ENCODE assay signal across 9 cellular contexts in the genomic region with DNA sequence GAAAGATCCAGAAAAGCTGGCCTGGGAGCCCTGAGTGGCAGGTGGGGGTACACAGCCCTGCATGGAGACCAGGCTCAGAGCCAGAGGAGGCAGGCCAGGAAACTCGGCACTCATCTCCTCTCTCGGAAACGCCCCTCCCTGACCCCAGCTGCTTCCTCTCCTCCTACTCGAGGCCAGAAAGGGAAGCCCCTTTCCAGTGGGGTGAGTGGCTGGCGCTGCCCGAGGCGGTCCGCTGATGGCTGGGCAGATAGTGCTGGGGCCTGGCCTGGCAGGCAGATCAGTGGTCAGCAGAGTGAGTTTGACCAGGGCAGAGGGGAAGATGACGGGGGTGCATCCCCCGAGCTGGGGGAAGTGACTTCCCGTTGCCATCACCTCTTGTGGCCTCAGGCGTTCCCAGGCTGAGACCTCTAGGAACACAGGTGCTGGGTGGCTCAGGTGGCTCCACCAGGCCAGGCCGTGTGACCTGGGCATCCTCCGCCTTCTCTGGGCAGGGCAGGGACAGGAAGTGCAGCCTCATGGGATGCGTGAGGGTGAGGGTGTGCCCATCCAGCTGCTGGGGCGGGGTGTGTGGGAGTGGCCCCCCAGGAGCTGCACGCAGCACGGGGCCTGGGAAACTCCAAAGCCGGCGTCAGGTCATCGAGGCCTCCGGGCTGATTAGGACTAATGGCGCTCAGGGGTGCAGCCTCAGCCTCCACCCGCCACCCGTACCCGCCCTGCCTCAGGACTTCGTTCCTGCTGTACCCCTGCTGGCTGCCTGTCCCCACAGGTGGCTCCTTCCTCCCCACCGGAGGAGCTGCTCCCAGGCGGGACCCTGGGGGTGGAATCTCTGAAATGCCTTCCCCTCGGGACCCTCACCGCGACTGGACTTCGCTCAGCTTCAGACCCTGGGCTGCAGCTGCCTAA. TPM values are rescaled to one million over a fixed set of nuclear protein-coding genes. Genes with fewer than 3 reads are reported as not detected.
DNase-seq lines count a peak whose midpoint lies in the region; ATAC-seq, FAIRE-seq and TF ChIP-seq lines count a peak whose summit lies in the region.
"Had no signal": no experiment of that assay in that cellular context is flagged by ENCODE, and none has a peak within 500 bp of the region (broad histone marks: within the 10 kb centered on the region; RNA-seq: fewer than 3 reads in every experiment).

No MANE protein-coding gene starts in this region.

- H4K20me1 ChIP-seq in K562 (replicated peaks; ENCODE audit: control insufficient read depth, insufficient read depth, low read length) = no peaks in the 10 kb centered on the region
- no peaks in the 10 kb centered on the region for H4K20me1 ChIP-seq in MM.1S (ENCODE audit: insufficient read depth, low read length)

- no TSS peak for BruUV-seq in K562 (replicated peaks; lab: Mats Ljungman, UMichigan)

- no peak overlapping the region for H3K4me3 Mint-ChIP-seq in HFFc6

- no peak for TF ChIP-seq RAD21 in K562 (CRISPR knock-in tag; conservative IDR thresholded peaks at IDR 0.05 in 1 of 2, IDR thresholded peaks at IDR 0.05 in 1 of 2)

- WGBS in K562 (ENCODE audit: insufficient coverage, low coverage, missing lambda C conversion rate) = 69% methylated on average over 24 of the region's 33 CpGs

- H2AFZ ChIP-seq in K562 (ENCODE audit: low read depth, low read length) (no peak overlapping the region), MM.1S (ENCODE audit: low read length) (no peak overlapping the region)

- H3K9me1 ChIP-seq in K562 (ENCODE audit: control insufficient read depth, insufficient read depth, low read length) = peaks cover 2% of the 10 kb centered on the region

- TF ChIP-seq CTCF in GM12865 (IDR thresholded peaks at IDR 0.05; ENCODE audit: insufficient read depth, low read depth, low read length, missing control alignments) = no peak
- no peak for TF ChIP-seq CTCF in HFFc6 (IDR thresholded peaks at IDR 0.05)
- TF ChIP-seq CTCF in Peyer's patch (IDR thresholded peaks at IDR 0.05) = no peak
- TF ChIP-seq CTCF in K562 (IDR thresholded peaks at IDR 0.05 in 2 of 3, conservative IDR thresholded peaks at IDR 0.05 in 1 of 3; ENCODE audit: insufficient read depth in 2 of 3, low read depth in 1 of 3, low read length in 3 of 3) = no peak
- TF ChIP-seq CTCF in MM.1S (IDR thresholded peaks at IDR 0.05; ENCODE audit: low read length) = no peak

- TF ChIP-seq EP300 in K562 (IDR thresholded peaks at IDR 0.05; ENCODE audit: low read length) = no peak

- no peak for ATAC-seq in K562

- no peaks in the 10 kb centered on the region for H3F3A ChIP-seq in MM.1S (ENCODE audit: insufficient read depth, low read length)

- POLR2A ChIA-PET in K562 (lab: Yijun Ruan, JAX) = interaction anchor here (0.8 to 1.6 kb wide), 2 partner anchors 16 to 202 kb away, joined by 4 read pairs; no protein-coding TSS in a partner anchor

- H3K9me2 ChIP-seq in MM.1S (replicated peaks; ENCODE audit: insufficient read depth, low read length) = no peaks in the 10 kb centered on the region

- H3K27me3 ChIP-seq in Peyer's patch = no peaks in the 10 kb centered on the region
- H3K27me3 ChIP-seq in K562 (ENCODE audit: control insufficient read depth in 2 of 2, insufficient read depth in 2 of 2, low read length in 2 of 2) = no peaks in the 10 kb centered on the region
- no peaks in the 10 kb centered on the region for H3K27me3 ChIP-seq in MM.1S (replicated peaks; ENCODE audit: insufficient read depth, low read length)

- peak overlapping the region; percentile 82 for H3K4me3 ChIP-seq in GM12865 (ENCODE audit: low read depth, low read length)
- peak overlapping the region in 3 of 4 donors; percentile 1 to 23 (median 1) for H3K4me3 ChIP-seq in Peyer's patch
- no peak overlapping the region for H3K4me3 ChIP-seq in K562
- H3K4me3 ChIP-seq in MM.1S (ENCODE audit: low read length) = no peak overlapping the region

- H3K36me3 ChIP-seq in Peyer's patch (no peaks in the 10 kb centered on the region), K562 (ENCODE audit: control insufficient read depth, insufficient read depth, low read length) (no peaks in the 10 kb centered on the region), MM.1S (replicated peaks; ENCODE audit: insufficient read depth, low read length) (no peaks in the 10 kb centered on the region)

- TF ChIP-seq POLR2A in Peyer's patch (IDR thresholded peaks at IDR 0.05) = peak in 1 of 2 donors; percentile 44
- no peak for TF ChIP-seq POLR2A in K562 (conservative IDR thresholded peaks at IDR 0.05)

- H3K27ac ChIP-seq in Peyer's patch (peak overlapping the region; percentile 41 to 83 (median 73)), K562 (ENCODE audit: extremely low read depth, low read depth, low read length) (no peak overlapping the region), MM.1S (ENCODE audit: low read length) (no peak overlapping the region)
- H3K27ac ChIP-seq: KMS-11 had no signal

- intact Hi-C loops in K562 (cut with micrococcal nuclease) = no loop called here

- H3K27ac Mint-ChIP-seq in HFFc6 = peak overlapping the region; percentile 9; the same call in 1 of the 2 replicates

- no peaks in the 10 kb centered on the region for H3K36me3 Mint-ChIP-seq in HFFc6 (ENCODE audit: low read depth)

- DNase-seq in GM12865 (ENCODE audit: low read depth) (peak; percentile 75), HFFc6 (no peak), Peyer's patch (peak; percentile 71 to 88 (median 87)), K562 (ENCODE audit: extremely low read depth in 1 of 4, low spot score in 3 of 4) (peak in 2 of 4 experiments; percentile 47 to 49), medulla oblongata (ENCODE audit: extremely low spot score) (peak; percentile 78), ureter (ENCODE audit: low spot score) (peak; percentile 78), MM.1S (no peak), RKO (ENCODE audit: low spot score) (no peak)

- in situ Hi-C loops in K562 (cut with MboI) = no loop called here

- no peaks in the 10 kb centered on the region; the same call in 2 of the 3 replicates for H3K79me2 ChIP-seq in K562 (ENCODE audit: control insufficient read depth, insufficient read depth, low read length)
- no peaks in the 10 kb centered on the region for H3K79me2 ChIP-seq in MM.1S (ENCODE audit: low read length)

- H3K4me1 Mint-ChIP-seq in HFFc6 (ENCODE audit: low read depth) = peaks cover 64% of the 10 kb centered on the region

- H3K27me3 Mint-ChIP-seq in HFFc6 (ENCODE audit: insufficient read depth) = no peaks in the 10 kb centered on the region; the same call in 1 of the 2 replicates

- H3K9ac ChIP-seq in K562 (ENCODE audit: insufficient read depth in 1 of 2, low read depth in 2 of 2, low read length in 2 of 2) (peak overlapping the region in 1 of 2 experiments; percentile 81; a peak in 2 of 4 replicates), MM.1S (ENCODE audit: low read length) (no peak overlapping the region)
- H3K9ac ChIP-seq: KMS-11 had no signal

- H3K9me3 Mint-ChIP-seq in HFFc6 = no peaks in the 10 kb centered on the region

- peaks cover 17 to 96% (median 53%) of the 10 kb centered on the region in 4 donors for H3K4me1 ChIP-seq in Peyer's patch
- H3K4me1 ChIP-seq in K562 (replicated peaks in 1 of 2; ENCODE audit: control insufficient read depth in 2 of 2, insufficient read depth in 2 of 2, low read length in 2 of 2) = peaks cover 32 to 86% of the 10 kb centered on the region in 2 experiments
- H3K4me1 ChIP-seq in MM.1S (ENCODE audit: low read length) = 0 out of 2 replicates have a peak, but pooled peaks cover 8% of the 10 kb centered on the region

- H3K4me2 ChIP-seq in K562 (ENCODE audit: insufficient read depth, low read length) (no peak overlapping the region), MM.1S (ENCODE audit: low read depth, low read length) (no peak overlapping the region)
- H3K4me2 ChIP-seq: KMS-11 had no signal

- no peak for FAIRE-seq in K562 (lab: Jason Lieb, UNC)

- CTCF ChIA-PET in K562 (lab: Yijun Ruan, JAX; ENCODE audit: low intra/inter-chr PET ratio) = no interaction called here

- no peaks in the 10 kb centered on the region for H3K9me3 ChIP-seq in Peyer's patch
- no peaks in the 10 kb centered on the region for H3K9me3 ChIP-seq in K562 (replicated peaks; ENCODE audit: control insufficient read depth, insufficient read depth, low read depth, low read length)
- H3K9me3 ChIP-seq in MM.1S (replicated peaks; ENCODE audit: insufficient read depth, low read length) = no peaks in the 10 kb centered on the region

RNA-seq across cellular contexts. Expression of a gene that starts 5.8 kb away (rescaled TPM):
- total RNA-seq in HFFc6 (2021; fragmentation: NEBNext Ultra II Directional; extraction: Animal tissue kit (Norgen Biotek cat#: 25700)) = 10 to 100 TPM; 17.6 to 25.4 (median 20.5) TPM
- total RNA-seq in Peyer's patch = 100 to 1,000 TPM in 2 of 4 donors, 10 to 100 TPM in 2; 54.8 to 208 (median 102) TPM
- total RNA-seq in K562 (2011; cell fraction: chromatin; rRNA removed; ENCODE audit: low replicate concordance) = 49.1 and 137 TPM in 2 replicates
- total RNA-seq in K562 (2011; cell fraction: nucleolus; rRNA removed) = 57.9 and 62.0 TPM in 2 replicates
- total RNA-seq in K562 (2011; cell fraction: nucleoplasm; rRNA removed) = 59.4 and 93.7 TPM in 2 replicates
- 9.7 and 15.9 TPM in 2 replicates for total RNA-seq in K562 (2014; rRNA removed)
- 3.7 and 3.9 TPM in 2 replicates for total RNA-seq in K562 (2014; rRNA removed; fragmentation: Illumina TruSeq; extraction: Trizol)
- 3.5 and 5.6 TPM in 2 replicates for total RNA-seq in K562 (2015; rRNA removed; fragmentation: Illumina TruSeq; extraction: Trizol)
- 10.8 and 16.0 TPM in 2 replicates for total RNA-seq in K562 (2021)
- 9.6 and 13.9 TPM in 2 replicates for polyA plus RNA-seq in K562 (2011; rRNA removed)
- 10.6 and 10.7 TPM in 2 replicates for polyA plus RNA-seq in K562 (2011; cell fraction: cytosol; rRNA removed)
- polyA plus RNA-seq in K562 (2011; cell fraction: nucleus; rRNA removed) = 88.6 and 117 TPM in 2 replicates
- 4.4 and 18.7 TPM in 2 replicates for polyA plus RNA-seq in K562 (2012)
- polyA plus RNA-seq in K562 (2014; fragmentation: Illumina TruSeq; extraction: Trizol) = 5.1 and 10.9 TPM in 2 replicates
- under 1 TPM; 0.34 to 0.72 TPM for polyA plus RNA-seq in K562 (2014; fragmentation: Nextera tagmentation; extraction: Ambion mirVana)
- polyA plus RNA-seq in K562 (2014; rRNA removed) = 14.2 and 17.6 TPM in 2 replicates
- polyA minus RNA-seq in K562 (2011; rRNA and poly(A)+ RNA removed) = 18.0 and 41.6 TPM in 2 replicates
- polyA minus RNA-seq in K562 (2011; cell fraction: cytosol; rRNA and poly(A)+ RNA removed) = 5.7 and 10.8 TPM in 2 replicates
- 26.8 and 33.3 TPM in 2 replicates for polyA minus RNA-seq in K562 (2011; cell fraction: nucleus; rRNA and poly(A)+ RNA removed)
- total RNA-seq in ureter = 109 TPM

RNA-seq across cellular contexts. Expression of a gene that starts 42.5 kb away (rescaled TPM):
- 10 to 100 TPM; 28.6 to 32.0 (median 30.9) TPM for total RNA-seq in HFFc6 (2021; fragmentation: NEBNext Ultra II Directional; extraction: Animal tissue kit (Norgen Biotek cat#: 25700))
- 100 to 1,000 TPM; 135 to 255 (median 145) TPM for total RNA-seq in Peyer's patch
- total RNA-seq in K562 (2011; cell fraction: chromatin; rRNA removed; ENCODE audit: low replicate concordance) = 24.5 and 78.1 TPM in 2 replicates
- 49.7 and 54.7 TPM in 2 replicates for total RNA-seq in K562 (2011; cell fraction: nucleolus; rRNA removed)
- 30.4 and 33.4 TPM in 2 replicates for total RNA-seq in K562 (2011; cell fraction: nucleoplasm; rRNA removed)
- 42.6 and 46.7 TPM in 2 replicates for total RNA-seq in K562 (2014; rRNA removed)
- 11.6 and 13.1 TPM in 2 replicates for total RNA-seq in K562 (2014; rRNA removed; fragmentation: Illumina TruSeq; extraction: Trizol)
- 19.5 and 21.9 TPM in 2 replicates for total RNA-seq in K562 (2015; rRNA removed; fragmentation: Illumina TruSeq; extraction: Trizol)
- 32.2 and 35.8 TPM in 2 replicates for total RNA-seq in K562 (2021)
- polyA plus RNA-seq in K562 (2011; rRNA removed) = 17.5 and 21.8 TPM in 2 replicates
- polyA plus RNA-seq in K562 (2011; cell fraction: cytosol; rRNA removed) = 16.5 and 28.2 TPM in 2 replicates
- polyA plus RNA-seq in K562 (2011; cell fraction: nucleus; rRNA removed) = 49.0 and 90.0 TPM in 2 replicates
- 30.8 and 32.9 TPM in 2 replicates for polyA plus RNA-seq in K562 (2012)
- 12.1 and 18.3 TPM in 2 replicates for polyA plus RNA-seq in K562 (2014; fragmentation: Illumina TruSeq; extraction: Trizol)
- 1 to 10 TPM in 1 of 2 experiments, under 1 TPM in 1; 0.61 to 1.1 TPM for polyA plus RNA-seq in K562 (2014; fragmentation: Nextera tagmentation; extraction: Ambion mirVana)
- 38.1 and 38.2 TPM in 2 replicates for polyA plus RNA-seq in K562 (2014; rRNA removed)
- polyA minus RNA-seq in K562 (2011; rRNA and poly(A)+ RNA removed) = 10.0 and 16.8 TPM in 2 replicates
- 13.7 and 14.7 TPM in 2 replicates for polyA minus RNA-seq in K562 (2011; cell fraction: cytosol; rRNA and poly(A)+ RNA removed)
- 16.4 and 17.5 TPM in 2 replicates for polyA minus RNA-seq in K562 (2011; cell fraction: nucleus; rRNA and poly(A)+ RNA removed)
- 41.0 TPM for total RNA-seq in ureter

RNA-seq across cellular contexts. Expression of a gene that starts 45.0 kb away (rescaled TPM):
- total RNA-seq in HFFc6 (2021; fragmentation: NEBNext Ultra II Directional; extraction: Animal tissue kit (Norgen Biotek cat#: 25700)) = 100 to 1,000 TPM; 276 to 332 (median 321) TPM
- 100 to 1,000 TPM; 290 to 470 (median 372) TPM for total RNA-seq in Peyer's patch
- 289 and 338 TPM in 2 replicates for total RNA-seq in K562 (2011; cell fraction: chromatin; rRNA removed; ENCODE audit: low replicate concordance)
- total RNA-seq in K562 (2011; cell fraction: nucleolus; rRNA removed) = 122 and 133 TPM in 2 replicates
- 186 and 236 TPM in 2 replicates for total RNA-seq in K562 (2011; cell fraction: nucleoplasm; rRNA removed)
- total RNA-seq in K562 (2014; rRNA removed) = 104 and 140 TPM in 2 replicates
- total RNA-seq in K562 (2014; rRNA removed; fragmentation: Illumina TruSeq; extraction: Trizol) = 67.1 and 80.8 TPM in 2 replicates
- total RNA-seq in K562 (2015; rRNA removed; fragmentation: Illumina TruSeq; extraction: Trizol) = 74.0 and 76.9 TPM in 2 replicates
- 145 and 153 TPM in 2 replicates for total RNA-seq in K562 (2021)
- 72.4 and 77.0 TPM in 2 replicates for polyA plus RNA-seq in K562 (2011; rRNA removed)
- polyA plus RNA-seq in K562 (2011; cell fraction: cytosol; rRNA removed) = 85.9 and 111 TPM in 2 replicates
- 164 and 189 TPM in 2 replicates for polyA plus RNA-seq in K562 (2011; cell fraction: nucleus; rRNA removed)
- 141 and 159 TPM in 2 replicates for polyA plus RNA-seq in K562 (2012)
- polyA plus RNA-seq in K562 (2014; fragmentation: Illumina TruSeq; extraction: Trizol) = 99.7 and 110 TPM in 2 replicates
- polyA plus RNA-seq in K562 (2014; fragmentation: Nextera tagmentation; extraction: Ambion mirVana) = 10 to 100 TPM; 17.5 to 20.7 TPM
- polyA plus RNA-seq in K562 (2014; rRNA removed) = 87.7 and 121 TPM in 2 replicates
- polyA minus RNA-seq in K562 (2011; rRNA and poly(A)+ RNA removed) = 65.9 and 67.4 TPM in 2 replicates
- 46.7 and 62.1 TPM in 2 replicates for polyA minus RNA-seq in K562 (2011; cell fraction: cytosol; rRNA and poly(A)+ RNA removed)
- 57.5 and 58.6 TPM in 2 replicates for polyA minus RNA-seq in K562 (2011; cell fraction: nucleus; rRNA and poly(A)+ RNA removed)
- 416 TPM for total RNA-seq in ureter

Comparison
In these comparisons a context has a peak if more than half of its experiments do, and no peak if none do; other contexts are left out.
1. DNase-seq: peak in GM12865 (single experiment), Peyer's patch (3 of 3), medulla oblongata (single experiment) and ureter (single experiment); none in HFFc6 (single experiment), MM.1S (single experiment) and RKO (single experiment).
2. H3K4me3 ChIP-seq: peak in GM12865 (single experiment) and Peyer's patch (3 of 4); none in K562 (single experiment) and MM.1S (single experiment).
3. H3K27ac ChIP-seq: peak in Peyer's patch (4 of 4); none in K562 (single experiment) and MM.1S (single experiment).